In the genomic region with DNA sequence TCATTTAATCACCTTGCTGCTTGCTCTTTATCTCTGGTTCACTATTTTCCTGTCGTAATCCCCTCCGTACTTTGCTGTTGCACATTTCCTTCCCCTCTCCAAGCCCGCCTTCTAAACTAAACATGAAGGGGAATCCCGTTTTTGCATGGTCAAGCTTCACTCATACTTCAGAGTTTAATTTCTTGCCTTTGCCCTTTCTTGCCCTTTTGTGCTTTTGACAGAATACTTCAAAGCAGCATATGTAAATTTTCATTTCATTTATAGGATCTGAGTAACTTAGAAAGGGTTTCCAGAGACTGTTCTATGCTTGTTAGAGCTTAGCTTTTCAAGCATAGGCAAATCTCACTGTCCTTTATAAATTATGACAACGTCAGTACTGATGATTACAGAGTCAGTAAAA, we compare ENCODE assay signal across 10 cellular contexts. TPM values are rescaled to one million over a fixed set of nuclear protein-coding genes. Genes with fewer than 3 reads are reported as not detected.
DNase-seq lines count a peak whose midpoint lies in the region; ATAC-seq lines count a peak whose summit lies in the region.
"Had no signal": no experiment of that assay in that cellular context is flagged by ENCODE, and none has a peak within 500 bp of the region (broad histone marks: within the 10 kb centered on the region; RNA-seq: fewer than 3 reads in every experiment).

No MANE protein-coding gene starts in this region.

- DNase-seq in iris pigment epithelial cell (ENCODE audit: low read depth) = peak; percentile 87
- no peak for DNase-seq in medulla oblongata (ENCODE audit: extremely low spot score)
- no peak for DNase-seq in NCI-H226
- DNase-seq in DMS79 treated with DMSO at 0.1 percent for 48 hours (lab: John Stamatoyannopoulos, UW) = no peak
- DNase-seq in H7 = no peak

- H3K36me3 ChIP-seq in H7 (replicated peaks; ENCODE audit: control insufficient read depth, insufficient read depth, low read length) = no peaks in the 10 kb centered on the region

- no peaks in the 10 kb centered on the region; the same call in 1 of the 2 replicates for H3K27me3 ChIP-seq in H7 (ENCODE audit: control insufficient read depth, insufficient read depth, low read length)
- H3K27me3 ChIP-seq: gastroesophageal sphincter had no signal

- ATAC-seq in GM18499 (IDR thresholded peaks at IDR 0.05; ENCODE audit: insufficient read depth, unreplicated experiment) (peak; percentile 55), GM21717 (IDR thresholded peaks at IDR 0.05; ENCODE audit: unreplicated experiment) (peak; percentile 78), HG03558 (IDR thresholded peaks at IDR 0.05; ENCODE audit: extremely low read depth, unreplicated experiment) (peak; percentile 84)
- ATAC-seq: gastroesophageal sphincter had no signal

- no peak overlapping the region for H3K4me3 ChIP-seq in H7 (ENCODE audit: insufficient read depth, low read depth, low read length)
- H3K4me3 ChIP-seq: gastroesophageal sphincter had no signal

RNA-seq across cellular contexts. Expression of gene SPATA45, which starts 27.7 kb away (rescaled TPM):
- 0.38 and 0.63 TPM in 2 replicates for total RNA-seq in H7 (2014; rRNA removed; shearing (Covaris generic))
- total RNA-seq: gastroesophageal sphincter, ureter had no signal

RNA-seq across cellular contexts. Expression of gene TATDN3, which starts 28.0 kb away (rescaled TPM):
- total RNA-seq in H7 (2014; rRNA removed; shearing (Covaris generic)) = 22.5 and 28.8 TPM in 2 replicates

RNA-seq across cellular contexts. Expression of gene NSL1, which starts 28.1 kb away (rescaled TPM):
- total RNA-seq in H7 (2014; rRNA removed; shearing (Covaris generic)) = 108 and 112 TPM in 2 replicates

RNA-seq across cellular contexts. Expression of gene FLVCR1, which starts 38.4 kb away (rescaled TPM):
- total RNA-seq in H7 (2014; rRNA removed; shearing (Covaris generic)) = 44.8 and 50.6 TPM in 2 replicates
